1 cellular context compared by ENCODE assay signal in genomic region chrX:114841051-114841450, GRCh38.
TF ChIP-seq lines count a peak whose summit lies in the region.

No MANE protein-coding gene starts in this region.

TF ChIP-seq in WTC11, 78 proteins besides CTCF, POLR2A, EP300 and RAD21 (continued from another document):
- TF ChIP-seq, protein P1, sequence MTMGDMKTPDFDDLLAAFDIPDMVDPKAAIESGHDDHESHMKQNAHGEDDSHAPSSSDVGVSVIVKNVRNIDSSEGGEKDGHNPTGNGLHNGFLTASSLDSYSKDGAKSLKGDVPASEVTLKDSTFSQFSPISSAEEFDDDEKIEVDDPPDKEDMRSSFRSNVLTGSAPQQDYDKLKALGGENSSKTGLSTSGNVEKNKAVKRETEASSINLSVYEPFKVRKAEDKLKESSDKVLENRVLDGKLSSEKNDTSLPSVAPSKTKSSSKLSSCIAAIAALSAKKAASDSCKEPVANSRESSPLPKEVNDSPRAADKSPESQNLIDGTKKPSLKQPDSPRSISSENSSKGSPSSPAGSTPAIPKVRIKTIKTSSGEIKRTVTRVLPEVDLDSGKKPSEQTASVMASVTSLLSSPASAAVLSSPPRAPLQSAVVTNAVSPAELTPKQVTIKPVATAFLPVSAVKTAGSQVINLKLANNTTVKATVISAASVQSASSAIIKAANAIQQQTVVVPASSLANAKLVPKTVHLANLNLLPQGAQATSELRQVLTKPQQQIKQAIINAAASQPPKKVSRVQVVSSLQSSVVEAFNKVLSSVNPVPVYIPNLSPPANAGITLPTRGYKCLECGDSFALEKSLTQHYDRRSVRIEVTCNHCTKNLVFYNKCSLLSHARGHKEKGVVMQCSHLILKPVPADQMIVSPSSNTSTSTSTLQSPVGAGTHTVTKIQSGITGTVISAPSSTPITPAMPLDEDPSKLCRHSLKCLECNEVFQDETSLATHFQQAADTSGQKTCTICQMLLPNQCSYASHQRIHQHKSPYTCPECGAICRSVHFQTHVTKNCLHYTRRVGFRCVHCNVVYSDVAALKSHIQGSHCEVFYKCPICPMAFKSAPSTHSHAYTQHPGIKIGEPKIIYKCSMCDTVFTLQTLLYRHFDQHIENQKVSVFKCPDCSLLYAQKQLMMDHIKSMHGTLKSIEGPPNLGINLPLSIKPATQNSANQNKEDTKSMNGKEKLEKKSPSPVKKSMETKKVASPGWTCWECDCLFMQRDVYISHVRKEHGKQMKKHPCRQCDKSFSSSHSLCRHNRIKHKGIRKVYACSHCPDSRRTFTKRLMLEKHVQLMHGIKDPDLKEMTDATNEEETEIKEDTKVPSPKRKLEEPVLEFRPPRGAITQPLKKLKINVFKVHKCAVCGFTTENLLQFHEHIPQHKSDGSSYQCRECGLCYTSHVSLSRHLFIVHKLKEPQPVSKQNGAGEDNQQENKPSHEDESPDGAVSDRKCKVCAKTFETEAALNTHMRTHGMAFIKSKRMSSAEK (CRISPR knock-in tag; IDR thresholded peaks at IDR 0.05; ENCODE audit: borderline replicate concordance) = no peak
- TF ChIP-seq ETV6 (CRISPR knock-in tag; IDR thresholded peaks at IDR 0.05) = no peak
- no peak for TF ChIP-seq NR1H2 (CRISPR knock-in tag; IDR thresholded peaks at IDR 0.05)
- TF ChIP-seq ZNF263 (CRISPR knock-in tag; IDR thresholded peaks at IDR 0.05; ENCODE audit: low read depth) = no peak
- TF ChIP-seq, protein P2, sequence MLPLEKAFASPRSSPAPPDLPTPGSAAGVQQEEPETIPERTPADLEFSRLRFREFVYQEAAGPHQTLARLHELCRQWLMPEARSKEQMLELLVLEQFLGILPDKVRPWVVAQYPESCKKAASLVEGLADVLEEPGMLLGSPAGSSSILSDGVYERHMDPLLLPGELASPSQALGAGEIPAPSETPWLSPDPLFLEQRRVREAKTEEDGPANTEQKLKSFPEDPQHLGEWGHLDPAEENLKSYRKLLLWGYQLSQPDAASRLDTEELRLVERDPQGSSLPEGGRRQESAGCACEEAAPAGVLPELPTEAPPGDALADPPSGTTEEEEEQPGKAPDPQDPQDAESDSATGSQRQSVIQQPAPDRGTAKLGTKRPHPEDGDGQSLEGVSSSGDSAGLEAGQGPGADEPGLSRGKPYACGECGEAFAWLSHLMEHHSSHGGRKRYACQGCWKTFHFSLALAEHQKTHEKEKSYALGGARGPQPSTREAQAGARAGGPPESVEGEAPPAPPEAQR (CRISPR knock-in tag; IDR thresholded peaks at IDR 0.05) = no peak
- no peak for TF ChIP-seq NR3C1 (CRISPR knock-in tag; conservative IDR thresholded peaks at IDR 0.05; ENCODE audit: low read depth)
- no peak for TF ChIP-seq NR2C2 (CRISPR knock-in tag; IDR thresholded peaks at IDR 0.05)
- TF ChIP-seq, protein P3, sequence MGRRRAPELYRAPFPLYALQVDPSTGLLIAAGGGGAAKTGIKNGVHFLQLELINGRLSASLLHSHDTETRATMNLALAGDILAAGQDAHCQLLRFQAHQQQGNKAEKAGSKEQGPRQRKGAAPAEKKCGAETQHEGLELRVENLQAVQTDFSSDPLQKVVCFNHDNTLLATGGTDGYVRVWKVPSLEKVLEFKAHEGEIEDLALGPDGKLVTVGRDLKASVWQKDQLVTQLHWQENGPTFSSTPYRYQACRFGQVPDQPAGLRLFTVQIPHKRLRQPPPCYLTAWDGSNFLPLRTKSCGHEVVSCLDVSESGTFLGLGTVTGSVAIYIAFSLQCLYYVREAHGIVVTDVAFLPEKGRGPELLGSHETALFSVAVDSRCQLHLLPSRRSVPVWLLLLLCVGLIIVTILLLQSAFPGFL (CRISPR knock-in tag; IDR thresholded peaks at IDR 0.05; ENCODE audit: borderline replicate concordance) = no peak
